ENCODE assay signal across 8 cellular contexts in genomic region chrX:54530358-54530900, GRCh38. TPM values are rescaled to one million over a fixed set of nuclear protein-coding genes. Genes with fewer than 3 reads are reported as not detected.
DNase-seq lines count a peak whose midpoint lies in the region; ATAC-seq and TF ChIP-seq lines count a peak whose summit lies in the region.

No MANE protein-coding gene starts in this region.

- no peaks in the 10 kb centered on the region for H3K36me3 ChIP-seq in skeletal muscle tissue (ENCODE audit: control insufficient read depth in 3 of 3, insufficient read depth in 3 of 3, low read length in 3 of 3)

- peak; percentile 2 for DNase-seq in activated T-cell treated with anti-CD3 and anti-CD28 coated beads, Interleukin-2, amount 50 U/mL, for 72 hours
- DNase-seq in left ventricle myocardium superior (no peak), GDM1 (lab: John Stamatoyannopoulos, UW) (no peak), NCI-H524 treated with DMSO at 0.1 percent for 48 hours (lab: John Stamatoyannopoulos, UW) (no peak)

- intact Hi-C loops in left ventricle myocardium superior (cut with micrococcal nuclease), result no loop called here

- no peaks in the 10 kb centered on the region for H3K9me3 ChIP-seq in skeletal muscle tissue (ENCODE audit: control insufficient read depth in 3 of 3, low read length in 3 of 3)

- peaks cover 8 to 24% (median 19%) of the 10 kb centered on the region in 3 donors for H3K4me1 ChIP-seq in skeletal muscle tissue (ENCODE audit: control insufficient read depth in 3 of 3, insufficient read depth in 3 of 3, low read length in 3 of 3)

- peaks cover 40% of the 10 kb centered on the region for H3K4me1 Mint-ChIP-seq in activated T-cell treated with anti-CD3 and anti-CD28 coated beads, Interleukin-2, amount 50 U/mL, for 72 hours (ENCODE audit: low read depth)

- peak overlapping the region; percentile 88 to 97 for H3K4me3 Mint-ChIP-seq in activated T-cell treated with anti-CD3 and anti-CD28 coated beads, Interleukin-2, amount 50 U/mL, for 72 hours

- no peaks in the 10 kb centered on the region for H3K27me3 ChIP-seq in skeletal muscle tissue (ENCODE audit: control insufficient read depth in 3 of 3, insufficient read depth in 3 of 3, low read length in 3 of 3)

- H3K27ac ChIP-seq in 22Rv1 (peak overlapping the region; percentile 79), skeletal muscle tissue (ENCODE audit: low read depth, low read length) (peak overlapping the region; percentile 69)

- H3K36me3 Mint-ChIP-seq in activated T-cell treated with anti-CD3 and anti-CD28 coated beads, Interleukin-2, amount 50 U/mL, for 72 hours (ENCODE audit: insufficient read depth in 2 of 2), result peaks cover 14 to 15% of the 10 kb centered on the region in 2 donors

- H3K27ac Mint-ChIP-seq in activated T-cell treated with anti-CD3 and anti-CD28 coated beads, Interleukin-2, amount 50 U/mL, for 72 hours, result peak overlapping the region; percentile 96

- H3K9me3 Mint-ChIP-seq in activated T-cell treated with anti-CD3 and anti-CD28 coated beads, Interleukin-2, amount 50 U/mL, for 72 hours, result peaks cover 2 to 7% of the 10 kb centered on the region in 2 donors

- peak; percentile 31 for ATAC-seq in GM18873 (IDR thresholded peaks at IDR 0.05; ENCODE audit: low FRiP score, unreplicated experiment)
- peak; percentile 32 for ATAC-seq in HG03196 (IDR thresholded peaks at IDR 0.05; ENCODE audit: unreplicated experiment)
- peak; percentile 5 to 27 for ATAC-seq in activated T-cell treated with anti-CD3 and anti-CD28 coated beads, Interleukin-2, amount 50 U/mL, for 72 hours (replicated peaks in 1 of 2)
- ATAC-seq in left ventricle myocardium superior, result peak; percentile 44

- H3K27me3 Mint-ChIP-seq in activated T-cell treated with anti-CD3 and anti-CD28 coated beads, Interleukin-2, amount 50 U/mL, for 72 hours (ENCODE audit: low read depth), result peaks cover 6% of the 10 kb centered on the region

- peak overlapping the region; percentile 91 to 96 (median 95) for H3K4me3 ChIP-seq in skeletal muscle tissue (ENCODE audit: low read length in 3 of 3)

- TF ChIP-seq CTCF in 22Rv1 (IDR thresholded peaks at IDR 0.05), result no peak

- H3K9ac ChIP-seq in skeletal muscle tissue (ENCODE audit: low read depth in 1 of 3, low read length in 3 of 3), result peak overlapping the region; percentile 86 to 92 (median 89)

RNA-seq across cellular contexts. Expression of gene GNL3L, which starts 0.4 kb away (rescaled TPM):
- 10 to 100 TPM; 49.4 to 55.7 TPM for total RNA-seq in activated T-cell treated with anti-CD3 and anti-CD28 coated beads, Interleukin-2, amount 50 U/mL, for 72 hours
- total RNA-seq in left ventricle myocardium superior (19.9 TPM), skeletal muscle tissue (20.9 TPM)

RNA-seq across cellular contexts. Expression of gene FGD1, which starts 34.4 kb away (rescaled TPM):
- under 1 TPM; 0.32 to 0.46 TPM for total RNA-seq in activated T-cell treated with anti-CD3 and anti-CD28 coated beads, Interleukin-2, amount 50 U/mL, for 72 hours
- total RNA-seq in left ventricle myocardium superior (6.3 TPM), skeletal muscle tissue (4.2 TPM)

Comparison
In these comparisons a context has a peak if more than half of its experiments do, and no peak if none do; other contexts are left out.
1. DNase-seq: peak in activated T-cell treated with anti-CD3 and anti-CD28 coated beads, Interleukin-2, amount 50 U/mL, for 72 hours (2 of 2); none in left ventricle myocardium superior (single experiment), GDM1 (single experiment) and NCI-H524 treated with DMSO at 0.1 percent for 48 hours (single experiment).
2. Peak in every context shown above with its lines, with median percentiles within 50 percentile points of each other: ATAC-seq.